In the genomic region with DNA sequence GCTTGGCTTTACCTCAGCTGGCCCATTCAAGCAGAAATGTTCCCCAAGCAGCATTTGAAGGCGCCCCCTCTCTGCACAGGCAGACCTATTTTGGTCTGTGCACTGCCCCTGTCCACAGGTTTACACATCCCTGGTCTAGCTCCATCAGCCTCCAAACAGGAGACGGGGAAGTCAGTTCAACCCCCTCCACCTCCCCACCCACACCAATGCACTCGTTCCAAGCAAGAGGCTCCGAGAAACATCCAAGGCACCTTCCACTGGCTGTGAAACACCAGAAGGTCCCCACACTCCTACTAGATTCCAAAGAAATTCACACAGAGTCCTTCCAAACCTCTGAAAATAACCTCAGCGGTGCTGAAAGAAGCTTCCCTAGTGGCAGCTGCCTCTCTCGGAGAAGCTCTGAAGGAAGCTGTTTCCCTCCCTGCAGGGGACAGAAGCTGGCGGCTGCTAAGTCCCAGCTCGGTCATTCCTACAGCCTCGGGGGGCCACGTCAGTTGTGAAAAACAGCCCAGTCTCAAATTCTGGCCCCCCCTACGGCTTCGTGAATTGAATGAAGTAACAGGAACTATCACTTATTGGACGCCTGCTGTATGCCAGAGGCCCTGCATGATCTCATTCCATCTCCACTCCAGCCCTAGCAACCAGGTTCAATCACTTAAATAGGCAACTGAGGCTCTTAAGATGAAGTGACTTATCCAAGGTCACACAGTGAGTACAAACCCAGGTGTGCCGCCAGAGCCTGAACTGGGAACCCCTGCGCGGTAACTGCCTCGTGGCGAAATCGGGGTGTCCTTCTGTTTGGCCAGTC, we compare ENCODE assay signal across 8 cellular contexts. TPM values are rescaled to one million over a fixed set of nuclear protein-coding genes. Genes with fewer than 3 reads are reported as not detected.
DNase-seq lines count a peak whose midpoint lies in the region; ATAC-seq and TF ChIP-seq lines count a peak whose summit lies in the region.

No MANE protein-coding gene starts in this region.

- H3K27ac Mint-ChIP-seq in Caco-2 (ENCODE audit: unreplicated experiment) (peak overlapping the region; percentile 100), HFFc6 (peak overlapping the region; percentile 100), WTC11 (peak overlapping the region; percentile 42; the same call in 1 of the 2 replicates), glutamatergic neuron (ENCODE audit: unreplicated experiment) (peak overlapping the region; percentile 43)

- peak overlapping the region; percentile 100 for H3K27ac ChIP-seq in rectal smooth muscle tissue (ENCODE audit: low read depth, low read length)

- H3K36me3 Mint-ChIP-seq in Caco-2 (ENCODE audit: insufficient read depth, unreplicated experiment) = peaks cover 46% of the 10 kb centered on the region
- H3K36me3 Mint-ChIP-seq in HFFc6 (ENCODE audit: low read depth) = no peaks in the 10 kb centered on the region
- H3K36me3 Mint-ChIP-seq in WTC11 = no peaks in the 10 kb centered on the region
- H3K36me3 Mint-ChIP-seq in glutamatergic neuron (ENCODE audit: unreplicated experiment) = no peaks in the 10 kb centered on the region

- peak overlapping the region; percentile 80 for H3K4me3 ChIP-seq in Caco-2 (ENCODE audit: low read depth, low read length)
- H3K4me3 ChIP-seq in rectal smooth muscle tissue (ENCODE audit: low read length) = peak overlapping the region; percentile 98

- H3K9me3 Mint-ChIP-seq in Caco-2 (ENCODE audit: unreplicated experiment) (no peaks in the 10 kb centered on the region), HFFc6 (no peaks in the 10 kb centered on the region), WTC11 (no peaks in the 10 kb centered on the region), glutamatergic neuron (ENCODE audit: unreplicated experiment) (peaks cover 2% of the 10 kb centered on the region)

- DNase-seq in Caco-2 (peak in 1 of 2 experiments; percentile 55), HFFc6 (peak; percentile 39), WTC11 (ENCODE audit: low spot score) (no peak), glutamatergic neuron (no peak), NCI-H2081 (lab: John Stamatoyannopoulos, UW) (no peak), left lobe of liver (ENCODE audit: low spot score) (no peak)

- peaks cover 20% of the 10 kb centered on the region for H3K4me1 ChIP-seq in Caco-2
- peaks cover 8% of the 10 kb centered on the region for H3K4me1 ChIP-seq in rectal smooth muscle tissue (ENCODE audit: control insufficient read depth, insufficient read depth, low read length)

- peak in 1 of 2 experiments; percentile 14 for TF ChIP-seq CTCF in Caco-2 (IDR thresholded peaks at IDR 0.05; ENCODE audit: insufficient read depth in 1 of 2, low read depth in 1 of 2, low read length in 1 of 2, severe bottlenecking in 1 of 2, unreplicated experiment in 1 of 2)
- peak; percentile 44 for TF ChIP-seq CTCF in HFFc6 (IDR thresholded peaks at IDR 0.05)
- TF ChIP-seq CTCF in WTC11 (IDR thresholded peaks at IDR 0.05) = no peak
- TF ChIP-seq CTCF in glutamatergic neuron (IDR thresholded peaks at IDR 0.05; ENCODE audit: partially characterized antibody, unreplicated experiment) = no peak

- CTCF ChIA-PET in Caco-2 (lab: Charles Lee) (interaction anchor here (0.6 to 1.6 kb wide), 10 partner anchors 11 to 349 kb away, joined by 3 to 7 read pairs (median 4); no protein-coding TSS in a partner anchor), WTC11 (lab: Charles Lee) (interaction anchor here (0.6 to 1.6 kb wide), 9 partner anchors 11 to 372 kb away, joined by 3 to 10 read pairs (median 3); a partner anchor contains a TSS)

- no peaks in the 10 kb centered on the region for H3K27me3 ChIP-seq in Caco-2 (replicated peaks; ENCODE audit: control insufficient read depth, insufficient read depth, low read length)
- no peaks in the 10 kb centered on the region for H3K27me3 ChIP-seq in rectal smooth muscle tissue (ENCODE audit: control insufficient read depth, insufficient read depth, low read length)

- peak overlapping the region; percentile 99 for H3K4me3 Mint-ChIP-seq in Caco-2 (ENCODE audit: unreplicated experiment)
- peak overlapping the region; percentile 97 for H3K4me3 Mint-ChIP-seq in HFFc6
- peak overlapping the region; percentile 98 for H3K4me3 Mint-ChIP-seq in WTC11
- H3K4me3 Mint-ChIP-seq in glutamatergic neuron (ENCODE audit: unreplicated experiment) = peak overlapping the region; percentile 86

- no peaks in the 10 kb centered on the region for H3K9me3 ChIP-seq in Caco-2

- H3K4me1 Mint-ChIP-seq in Caco-2 (ENCODE audit: low read depth, unreplicated experiment) (peaks cover 29% of the 10 kb centered on the region), HFFc6 (ENCODE audit: low read depth) (peaks cover 35% of the 10 kb centered on the region), WTC11 (peaks cover 19% of the 10 kb centered on the region), glutamatergic neuron (ENCODE audit: low read depth, unreplicated experiment) (peaks cover 15% of the 10 kb centered on the region)

- ATAC-seq in WTC11 (peak; percentile 9; the same call in 1 of the 2 replicates), HG03196 (IDR thresholded peaks at IDR 0.05; ENCODE audit: unreplicated experiment) (no peak), left lobe of liver (no peak)

- H3K9ac ChIP-seq in rectal smooth muscle tissue (ENCODE audit: low read length) = peak overlapping the region; percentile 87

- H3K36me3 ChIP-seq in Caco-2 (ENCODE audit: control insufficient read depth, insufficient read depth, low read length) (peaks cover 2% of the 10 kb centered on the region; the same call in 1 of the 2 replicates), rectal smooth muscle tissue (ENCODE audit: control insufficient read depth, insufficient read depth, low read length) (peaks cover 3% of the 10 kb centered on the region)

- intact Hi-C loops in Caco-2 (cut with micrococcal nuclease; ENCODE audit: unreplicated experiment) = no loop called here

- POLR2A ChIA-PET in Caco-2 (lab: Charles Lee) = interaction anchor here (0.5 to 2.4 kb wide), 8 partner anchors 21 to 314 kb away, joined by 3 to 11 read pairs (median 3); a partner anchor contains a TSS
- POLR2A ChIA-PET in WTC11 (lab: Charles Lee) = interaction anchor here (0.7 kb wide), 1 partner anchor 224 kb away, joined by 3 read pairs; no protein-coding TSS in a partner anchor

- H3K27me3 Mint-ChIP-seq in Caco-2 (ENCODE audit: insufficient read depth, unreplicated experiment) (no peaks in the 10 kb centered on the region), HFFc6 (ENCODE audit: insufficient read depth) (peaks cover 2% of the 10 kb centered on the region; the same call in 1 of the 2 replicates), WTC11 (ENCODE audit: low read depth) (peaks cover 6% of the 10 kb centered on the region; the same call in 1 of the 2 replicates), glutamatergic neuron (ENCODE audit: unreplicated experiment) (peaks cover 2% of the 10 kb centered on the region)

- BruUV-seq in Caco-2 (replicated peaks; lab: Mats Ljungman, UMichigan) = TSS peak; percentile 20

TF ChIP-seq in WTC11, 78 proteins besides CTCF, POLR2A, EP300 and RAD21:
- TF ChIP-seq, protein P1, sequence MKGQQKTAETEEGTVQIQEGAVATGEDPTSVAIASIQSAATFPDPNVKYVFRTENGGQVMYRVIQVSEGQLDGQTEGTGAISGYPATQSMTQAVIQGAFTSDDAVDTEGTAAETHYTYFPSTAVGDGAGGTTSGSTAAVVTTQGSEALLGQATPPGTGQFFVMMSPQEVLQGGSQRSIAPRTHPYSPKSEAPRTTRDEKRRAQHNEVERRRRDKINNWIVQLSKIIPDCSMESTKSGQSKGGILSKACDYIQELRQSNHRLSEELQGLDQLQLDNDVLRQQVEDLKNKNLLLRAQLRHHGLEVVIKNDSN (CRISPR knock-in tag; IDR thresholded peaks at IDR 0.05) = no peak
- TF ChIP-seq, protein P2, sequence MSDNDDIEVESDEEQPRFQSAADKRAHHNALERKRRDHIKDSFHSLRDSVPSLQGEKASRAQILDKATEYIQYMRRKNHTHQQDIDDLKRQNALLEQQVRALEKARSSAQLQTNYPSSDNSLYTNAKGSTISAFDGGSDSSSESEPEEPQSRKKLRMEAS (CRISPR knock-in tag; IDR thresholded peaks at IDR 0.05) = no peak
- TF ChIP-seq SMAD3 (CRISPR knock-in tag; IDR thresholded peaks at IDR 0.05; ENCODE audit: borderline replicate concordance) = no peak
- TF ChIP-seq RELA (CRISPR knock-in tag; IDR thresholded peaks at IDR 0.05; ENCODE audit: borderline replicate concordance) = no peak
- TF ChIP-seq, protein P3, sequence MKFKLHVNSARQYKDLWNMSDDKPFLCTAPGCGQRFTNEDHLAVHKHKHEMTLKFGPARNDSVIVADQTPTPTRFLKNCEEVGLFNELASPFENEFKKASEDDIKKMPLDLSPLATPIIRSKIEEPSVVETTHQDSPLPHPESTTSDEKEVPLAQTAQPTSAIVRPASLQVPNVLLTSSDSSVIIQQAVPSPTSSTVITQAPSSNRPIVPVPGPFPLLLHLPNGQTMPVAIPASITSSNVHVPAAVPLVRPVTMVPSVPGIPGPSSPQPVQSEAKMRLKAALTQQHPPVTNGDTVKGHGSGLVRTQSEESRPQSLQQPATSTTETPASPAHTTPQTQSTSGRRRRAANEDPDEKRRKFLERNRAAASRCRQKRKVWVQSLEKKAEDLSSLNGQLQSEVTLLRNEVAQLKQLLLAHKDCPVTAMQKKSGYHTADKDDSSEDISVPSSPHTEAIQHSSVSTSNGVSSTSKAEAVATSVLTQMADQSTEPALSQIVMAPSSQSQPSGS (CRISPR knock-in tag; IDR thresholded peaks at IDR 0.05; ENCODE audit: borderline replicate concordance, low read depth) = no peak
- TF ChIP-seq, protein P4, sequence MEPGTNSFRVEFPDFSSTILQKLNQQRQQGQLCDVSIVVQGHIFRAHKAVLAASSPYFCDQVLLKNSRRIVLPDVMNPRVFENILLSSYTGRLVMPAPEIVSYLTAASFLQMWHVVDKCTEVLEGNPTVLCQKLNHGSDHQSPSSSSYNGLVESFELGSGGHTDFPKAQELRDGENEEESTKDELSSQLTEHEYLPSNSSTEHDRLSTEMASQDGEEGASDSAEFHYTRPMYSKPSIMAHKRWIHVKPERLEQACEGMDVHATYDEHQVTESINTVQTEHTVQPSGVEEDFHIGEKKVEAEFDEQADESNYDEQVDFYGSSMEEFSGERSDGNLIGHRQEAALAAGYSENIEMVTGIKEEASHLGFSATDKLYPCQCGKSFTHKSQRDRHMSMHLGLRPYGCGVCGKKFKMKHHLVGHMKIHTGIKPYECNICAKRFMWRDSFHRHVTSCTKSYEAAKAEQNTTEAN (CRISPR knock-in tag; IDR thresholded peaks at IDR 0.05) = 0 out of 2 replicates have a peak, but pooled peaks have one; percentile 0
- TF ChIP-seq ZNF263 (CRISPR knock-in tag; IDR thresholded peaks at IDR 0.05; ENCODE audit: low read depth) = no peak

RNA-seq across cellular contexts. Expression of a gene that starts 0.8 kb away (rescaled TPM):
- 29.0 TPM in 2 replicates for total RNA-seq in Caco-2 (2022)
- total RNA-seq in HFFc6 (2021; fragmentation: NEBNext Ultra II Directional; extraction: Animal tissue kit (Norgen Biotek cat#: 25700)) = 1 to 10 TPM; 6.9 to 8.0 (median 7.2) TPM
- total RNA-seq in WTC11 (2021) = 10.1 to 11.3 TPM (median 11.3 TPM) in 3 replicates
- total RNA-seq in glutamatergic neuron (ENCODE audit: unreplicated experiment) = 9.7 TPM
- 3.2 TPM for total RNA-seq in left lobe of liver

RNA-seq across cellular contexts. Expression of a gene that starts 21.7 kb away (rescaled TPM):
- total RNA-seq in Caco-2 (2022) (146 and 154 TPM in 2 replicates), WTC11 (2021) (86.6 to 91.6 TPM (median 88.1 TPM) in 3 replicates), glutamatergic neuron (ENCODE audit: unreplicated experiment) (64.2 TPM), left lobe of liver (42.6 TPM)
- 10 to 100 TPM; 51.6 to 61.0 (median 56.1) TPM for total RNA-seq in HFFc6 (2021; fragmentation: NEBNext Ultra II Directional; extraction: Animal tissue kit (Norgen Biotek cat#: 25700))

Comparison
In these comparisons a context has a peak if more than half of its experiments do, and no peak if none do; other contexts are left out.
1. H3K27ac Mint-ChIP-seq: peak in every context shown above with its lines; median percentile 100 in Caco-2; 100 in HFFc6; 43 in glutamatergic neuron; 42 in WTC11.